1 cellular context compared by ENCODE assay signal in the genomic region with DNA sequence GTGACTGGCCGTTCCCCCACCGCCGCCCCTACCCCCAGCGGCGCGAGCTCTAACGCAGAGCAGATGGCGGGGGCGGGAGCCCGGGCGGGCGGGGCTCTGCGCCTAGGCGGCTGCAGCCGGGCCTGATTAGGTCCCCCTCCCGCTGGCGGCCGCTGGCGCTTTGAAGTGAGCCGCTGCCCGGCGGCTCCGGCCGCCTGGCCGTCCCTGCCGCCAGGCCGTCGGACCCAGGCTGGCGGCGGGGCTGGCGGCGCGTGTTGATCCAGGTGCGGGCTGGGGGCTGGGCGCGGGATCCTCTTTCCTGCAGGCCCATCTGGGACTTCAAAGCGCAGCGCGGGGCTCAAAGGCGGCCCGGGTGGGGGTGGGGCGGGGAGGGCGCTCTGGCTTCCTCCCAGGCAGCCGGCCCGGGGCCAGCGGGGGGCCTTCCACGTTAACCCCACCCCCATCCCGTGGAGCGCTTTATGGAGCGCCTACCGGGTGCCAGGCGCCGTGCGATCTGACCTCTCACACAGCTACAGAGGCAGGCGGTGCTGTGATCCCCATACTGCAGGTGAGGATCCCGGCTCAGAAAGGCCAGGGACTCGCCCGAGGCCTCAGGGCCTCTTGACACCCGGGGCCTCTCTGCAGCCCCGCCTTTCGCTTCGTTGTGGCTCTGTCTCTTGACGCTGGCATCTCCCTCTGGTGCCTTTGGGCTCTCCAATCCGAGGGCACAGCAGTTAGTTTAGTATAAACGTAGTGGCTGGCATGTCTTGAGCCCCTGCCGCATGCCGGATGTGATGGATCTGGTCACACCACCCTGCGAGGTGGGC.
TF ChIP-seq lines count a peak whose summit lies in the region.

No MANE protein-coding gene starts in this region.

TF ChIP-seq in HEK293, 187 proteins besides CTCF, POLR2A, EP300 and RAD21 (continued from another document):
- TF ChIP-seq, protein P1, sequence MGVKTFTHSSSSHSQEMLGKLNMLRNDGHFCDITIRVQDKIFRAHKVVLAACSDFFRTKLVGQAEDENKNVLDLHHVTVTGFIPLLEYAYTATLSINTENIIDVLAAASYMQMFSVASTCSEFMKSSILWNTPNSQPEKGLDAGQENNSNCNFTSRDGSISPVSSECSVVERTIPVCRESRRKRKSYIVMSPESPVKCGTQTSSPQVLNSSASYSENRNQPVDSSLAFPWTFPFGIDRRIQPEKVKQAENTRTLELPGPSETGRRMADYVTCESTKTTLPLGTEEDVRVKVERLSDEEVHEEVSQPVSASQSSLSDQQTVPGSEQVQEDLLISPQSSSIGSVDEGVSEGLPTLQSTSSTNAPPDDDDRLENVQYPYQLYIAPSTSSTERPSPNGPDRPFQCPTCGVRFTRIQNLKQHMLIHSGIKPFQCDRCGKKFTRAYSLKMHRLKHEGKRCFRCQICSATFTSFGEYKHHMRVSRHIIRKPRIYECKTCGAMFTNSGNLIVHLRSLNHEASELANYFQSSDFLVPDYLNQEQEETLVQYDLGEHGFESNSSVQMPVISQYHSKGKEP (tag by site-specific recombination; IDR thresholded peaks at IDR 0.05), result 0 out of 2 replicates have a peak, but pooled peaks have one; percentile 20
- TF ChIP-seq ZNF292 (tag by site-specific recombination; IDR thresholded peaks at IDR 0.05; ENCODE audit: borderline replicate concordance, low read depth), result no peak
- no peak for TF ChIP-seq BCL11A (tag by site-specific recombination; IDR thresholded peaks at IDR 0.05; ENCODE audit: low read depth)
- no peak for TF ChIP-seq ZNF747 (tag by site-specific recombination; IDR thresholded peaks at IDR 0.05)
- TF ChIP-seq, protein P2, sequence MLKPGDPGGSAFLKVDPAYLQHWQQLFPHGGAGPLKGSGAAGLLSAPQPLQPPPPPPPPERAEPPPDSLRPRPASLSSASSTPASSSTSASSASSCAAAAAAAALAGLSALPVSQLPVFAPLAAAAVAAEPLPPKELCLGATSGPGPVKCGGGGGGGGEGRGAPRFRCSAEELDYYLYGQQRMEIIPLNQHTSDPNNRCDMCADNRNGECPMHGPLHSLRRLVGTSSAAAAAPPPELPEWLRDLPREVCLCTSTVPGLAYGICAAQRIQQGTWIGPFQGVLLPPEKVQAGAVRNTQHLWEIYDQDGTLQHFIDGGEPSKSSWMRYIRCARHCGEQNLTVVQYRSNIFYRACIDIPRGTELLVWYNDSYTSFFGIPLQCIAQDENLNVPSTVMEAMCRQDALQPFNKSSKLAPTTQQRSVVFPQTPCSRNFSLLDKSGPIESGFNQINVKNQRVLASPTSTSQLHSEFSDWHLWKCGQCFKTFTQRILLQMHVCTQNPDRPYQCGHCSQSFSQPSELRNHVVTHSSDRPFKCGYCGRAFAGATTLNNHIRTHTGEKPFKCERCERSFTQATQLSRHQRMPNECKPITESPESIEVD (tag by site-specific recombination; IDR thresholded peaks at IDR 0.05), result no peak
- TF ChIP-seq ZFP3 (tag by site-specific recombination; IDR thresholded peaks at IDR 0.05; ENCODE audit: low read depth), result no peak
- no peak for TF ChIP-seq ZNF792 (tag by site-specific recombination; IDR thresholded peaks at IDR 0.05)
- no peak for TF ChIP-seq ZNF560 (tag by site-specific recombination; IDR thresholded peaks at IDR 0.05; ENCODE audit: borderline replicate concordance)
- TF ChIP-seq ZNF843 (tag by site-specific recombination; IDR thresholded peaks at IDR 0.05), result no peak
- peak; percentile 24; the same call in 1 of the 2 replicates for TF ChIP-seq EGR2 (tag by site-specific recombination; IDR thresholded peaks at IDR 0.05; ENCODE audit: low read depth)
- no peak for TF ChIP-seq ZNF623 (tag by site-specific recombination; IDR thresholded peaks at IDR 0.05)
- no peak for TF ChIP-seq ZBTB8A (tag by site-specific recombination; IDR thresholded peaks at IDR 0.05)
- no peak for TF ChIP-seq ZNF76 (tag by site-specific recombination; IDR thresholded peaks at IDR 0.05; ENCODE audit: borderline replicate concordance, low read depth)
- TF ChIP-seq TCF7L2 (IDR thresholded peaks at IDR 0.05; ENCODE audit: borderline replicate concordance, low read depth, low read length), result peak; percentile 97
- peak; percentile 43; the same call in 1 of the 2 replicates for TF ChIP-seq ZNF596 (tag by site-specific recombination; IDR thresholded peaks at IDR 0.05)
- no peak for TF ChIP-seq ZNF529 (tag by site-specific recombination; IDR thresholded peaks at IDR 0.05; ENCODE audit: insufficient replicate concordance)
- TF ChIP-seq SALL2 (tag by site-specific recombination; IDR thresholded peaks at IDR 0.05; ENCODE audit: borderline replicate concordance), result no peak
- no peak for TF ChIP-seq ZNF114 (tag by site-specific recombination; IDR thresholded peaks at IDR 0.05)
- TF ChIP-seq GLIS1 (tag by site-specific recombination; IDR thresholded peaks at IDR 0.05), result peak; percentile 84; the same call in 1 of the 2 replicates
- TF ChIP-seq, protein P3, sequence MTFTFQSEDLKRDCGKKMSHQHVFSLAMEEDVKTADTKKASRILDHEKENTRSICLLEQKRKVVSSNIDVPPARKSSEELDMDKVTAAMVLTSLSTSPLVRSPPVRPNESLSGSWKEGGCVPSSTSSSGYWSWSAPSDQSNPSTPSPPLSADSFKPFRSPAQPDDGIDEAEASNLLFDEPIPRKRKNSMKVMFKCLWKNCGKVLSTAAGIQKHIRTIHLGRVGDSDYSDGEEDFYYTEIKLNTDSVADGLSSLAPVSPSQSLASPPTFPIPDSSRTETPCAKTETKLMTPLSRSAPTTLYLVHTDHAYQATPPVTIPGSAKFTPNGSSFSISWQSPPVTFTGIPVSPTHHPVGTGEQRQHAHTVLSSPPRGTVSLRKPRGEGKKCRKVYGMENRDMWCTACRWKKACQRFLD (tag by site-specific recombination; IDR thresholded peaks at IDR 0.05), result no peak
- no peak for TF ChIP-seq ZNF239 (tag by site-specific recombination; IDR thresholded peaks at IDR 0.05)
- TF ChIP-seq, protein P4, sequence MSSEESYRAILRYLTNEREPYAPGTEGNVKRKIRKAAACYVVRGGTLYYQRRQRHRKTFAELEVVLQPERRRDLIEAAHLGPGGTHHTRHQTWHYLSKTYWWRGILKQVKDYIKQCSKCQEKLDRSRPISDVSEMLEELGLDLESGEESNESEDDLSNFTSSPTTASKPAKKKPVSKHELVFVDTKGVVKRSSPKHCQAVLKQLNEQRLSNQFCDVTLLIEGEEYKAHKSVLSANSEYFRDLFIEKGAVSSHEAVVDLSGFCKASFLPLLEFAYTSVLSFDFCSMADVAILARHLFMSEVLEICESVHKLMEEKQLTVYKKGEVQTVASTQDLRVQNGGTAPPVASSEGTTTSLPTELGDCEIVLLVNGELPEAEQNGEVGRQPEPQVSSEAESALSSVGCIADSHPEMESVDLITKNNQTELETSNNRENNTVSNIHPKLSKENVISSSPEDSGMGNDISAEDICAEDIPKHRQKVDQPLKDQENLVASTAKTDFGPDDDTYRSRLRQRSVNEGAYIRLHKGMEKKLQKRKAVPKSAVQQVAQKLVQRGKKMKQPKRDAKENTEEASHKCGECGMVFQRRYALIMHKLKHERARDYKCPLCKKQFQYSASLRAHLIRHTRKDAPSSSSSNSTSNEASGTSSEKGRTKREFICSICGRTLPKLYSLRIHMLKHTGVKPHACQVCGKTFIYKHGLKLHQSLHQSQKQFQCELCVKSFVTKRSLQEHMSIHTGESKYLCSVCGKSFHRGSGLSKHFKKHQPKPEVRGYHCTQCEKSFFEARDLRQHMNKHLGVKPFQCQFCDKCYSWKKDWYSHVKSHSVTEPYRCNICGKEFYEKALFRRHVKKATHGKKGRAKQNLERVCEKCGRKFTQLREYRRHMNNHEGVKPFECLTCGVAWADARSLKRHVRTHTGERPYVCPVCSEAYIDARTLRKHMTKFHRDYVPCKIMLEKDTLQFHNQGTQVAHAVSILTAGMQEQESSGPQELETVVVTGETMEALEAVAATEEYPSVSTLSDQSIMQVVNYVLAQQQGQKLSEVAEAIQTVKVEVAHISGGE (tag by site-specific recombination; conservative IDR thresholded peaks at IDR 0.05; ENCODE audit: low read depth), result no peak
- no peak for TF ChIP-seq ZNF266 (tag by site-specific recombination; IDR thresholded peaks at IDR 0.05; ENCODE audit: low read depth)
- TF ChIP-seq, protein P5, sequence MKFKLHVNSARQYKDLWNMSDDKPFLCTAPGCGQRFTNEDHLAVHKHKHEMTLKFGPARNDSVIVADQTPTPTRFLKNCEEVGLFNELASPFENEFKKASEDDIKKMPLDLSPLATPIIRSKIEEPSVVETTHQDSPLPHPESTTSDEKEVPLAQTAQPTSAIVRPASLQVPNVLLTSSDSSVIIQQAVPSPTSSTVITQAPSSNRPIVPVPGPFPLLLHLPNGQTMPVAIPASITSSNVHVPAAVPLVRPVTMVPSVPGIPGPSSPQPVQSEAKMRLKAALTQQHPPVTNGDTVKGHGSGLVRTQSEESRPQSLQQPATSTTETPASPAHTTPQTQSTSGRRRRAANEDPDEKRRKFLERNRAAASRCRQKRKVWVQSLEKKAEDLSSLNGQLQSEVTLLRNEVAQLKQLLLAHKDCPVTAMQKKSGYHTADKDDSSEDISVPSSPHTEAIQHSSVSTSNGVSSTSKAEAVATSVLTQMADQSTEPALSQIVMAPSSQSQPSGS (tag by site-specific recombination; IDR thresholded peaks at IDR 0.05; ENCODE audit: low read depth), result no peak
- TF ChIP-seq ZNF24 (tag by site-specific recombination; IDR thresholded peaks at IDR 0.05), result no peak
- TF ChIP-seq ZNF561 (tag by site-specific recombination; IDR thresholded peaks at IDR 0.05; ENCODE audit: borderline replicate concordance), result no peak
- no peak for TF ChIP-seq KLF7 (tag by site-specific recombination; IDR thresholded peaks at IDR 0.05; ENCODE audit: borderline replicate concordance)
- TF ChIP-seq ZNF549 (tag by site-specific recombination; IDR thresholded peaks at IDR 0.05), result no peak
- TF ChIP-seq GLIS2 (tag by site-specific recombination; IDR thresholded peaks at IDR 0.05), result no peak
- no peak for TF ChIP-seq ZNF175 (tag by site-specific recombination; IDR thresholded peaks at IDR 0.05)
- no peak for TF ChIP-seq BCL11B (tag by site-specific recombination; IDR thresholded peaks at IDR 0.05; ENCODE audit: low read depth)
